In the genomic region with DNA sequence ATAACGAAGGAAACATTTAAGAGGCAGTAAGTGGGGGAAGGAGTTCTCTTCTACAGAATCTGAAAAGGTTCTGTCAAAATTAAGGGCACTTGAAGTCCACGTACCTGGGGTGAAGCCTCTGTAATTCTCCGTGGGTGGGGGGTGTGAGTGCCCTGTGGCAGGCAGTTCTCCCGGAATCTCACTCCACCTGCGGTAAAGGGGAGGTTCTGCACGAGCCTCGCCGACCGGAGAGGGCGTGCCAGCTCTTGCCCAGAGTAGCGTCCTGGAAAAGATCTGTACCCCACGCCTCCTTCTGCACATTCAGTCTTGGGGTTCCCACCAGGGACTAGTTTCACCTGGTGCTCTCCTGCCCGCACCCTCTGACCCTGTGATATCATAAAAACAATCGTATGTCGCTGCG, we compare ENCODE assay signal across 15 cellular contexts.
DNase-seq lines count a peak whose midpoint lies in the region; ATAC-seq and TF ChIP-seq lines count a peak whose summit lies in the region.
"Had no signal": no experiment of that assay in that cellular context is flagged by ENCODE, and none has a peak within 500 bp of the region (broad histone marks: within the 10 kb centered on the region; RNA-seq: fewer than 3 reads in every experiment).

No MANE protein-coding gene starts in this region.

- no peaks in the 10 kb centered on the region for H3K9me3 ChIP-seq in GM23248 (ENCODE audit: low read depth)
- H3K9me3 ChIP-seq in smooth muscle cell (replicated peaks; ENCODE audit: low read depth), result no peaks in the 10 kb centered on the region
- H3K9me3 ChIP-seq: Caco-2, Peyer's patch had no signal

- in situ Hi-C loops in GM23248 (cut with MboI) (no loop called here), GM13976 (cut with MboI; ENCODE audit: low sequenced_read_pairs, unreplicated experiment) (no loop called here)

- H3K9ac ChIP-seq in GM23248 (no peak overlapping the region), smooth muscle cell (ENCODE audit: low read depth) (no peak overlapping the region)
- H3K9ac ChIP-seq: KMS-11 had no signal

- H3K4me3 Mint-ChIP-seq in chondrocyte (ENCODE audit: unreplicated experiment), result no peak overlapping the region
- H3K4me3 Mint-ChIP-seq: CD4-positive, CD25-positive, alpha-beta regulatory T cell had no signal

- H3K27ac ChIP-seq in GM23248, result 0 out of 2 replicates have a peak overlapping the region, but pooled peaks have one; percentile 22
- H3K27ac ChIP-seq in smooth muscle cell (ENCODE audit: low read depth), result peak overlapping the region; percentile 75
- H3K27ac ChIP-seq: KMS-11, Peyer's patch had no signal

- DNase-seq in GM23248 (no peak), NCI-H2227 (lab: John Stamatoyannopoulos, UW; ENCODE audit: unreplicated experiment) (peak; percentile 76), chondrocyte (ENCODE audit: low spot score) (no peak), smooth muscle cell (lab: John Stamatoyannopoulos, UW; ENCODE audit: unreplicated experiment) (no peak), GM13976 (ENCODE audit: low spot score) (no peak), sciatic nerve (ENCODE audit: low spot score) (no peak)
- no peak for DNase-seq in activated CD4-positive, alpha-beta T cell treated with anti-CD3 and anti-CD28 coated beads, Interleukin-2, amount 50 U/mL, for 48 hours
- DNase-seq: Caco-2; CD4-positive, CD25-positive, alpha-beta regulatory T cell; NCI-H1417 treated with DMSO at 0.1 percent for 48 hours; NCI-H187 treated with DMSO at 0.1 percent for 48 hours; NCI-H446; Peyer's patch had no signal

- no peak for ATAC-seq in sciatic nerve
- ATAC-seq: Right ventricle myocardium inferior had no signal

- H2AFZ ChIP-seq in GM23248 (no peak overlapping the region), smooth muscle cell (ENCODE audit: low read depth) (no peak overlapping the region)

- H3K9me2 ChIP-seq in GM23248 (ENCODE audit: insufficient read depth), result no peaks in the 10 kb centered on the region

- peaks cover 52% of the 10 kb centered on the region for H3K36me3 Mint-ChIP-seq in chondrocyte (ENCODE audit: low read depth)
- H3K36me3 Mint-ChIP-seq: CD4-positive, CD25-positive, alpha-beta regulatory T cell had no signal

- H3K27ac Mint-ChIP-seq in chondrocyte (ENCODE audit: unreplicated experiment), result peak overlapping the region; percentile 51
- H3K27ac Mint-ChIP-seq: CD4-positive, CD25-positive, alpha-beta regulatory T cell had no signal

- H3K27me3 ChIP-seq in GM23248 (replicated peaks; ENCODE audit: insufficient read depth) (no peaks in the 10 kb centered on the region), smooth muscle cell (ENCODE audit: low read depth) (no peaks in the 10 kb centered on the region)
- H3K27me3 ChIP-seq: Peyer's patch had no signal

- H3K4me3 ChIP-seq in GM23248 (no peak overlapping the region), smooth muscle cell (no peak overlapping the region)
- H3K4me3 ChIP-seq: Peyer's patch had no signal

- H3K27me3 Mint-ChIP-seq in chondrocyte (ENCODE audit: low read depth), result no peaks in the 10 kb centered on the region
- H3K27me3 Mint-ChIP-seq: CD4-positive, CD25-positive, alpha-beta regulatory T cell had no signal

- peaks cover 91% of the 10 kb centered on the region for H3F3A ChIP-seq in GM23248 (ENCODE audit: insufficient read depth)
- H3F3A ChIP-seq in smooth muscle cell (ENCODE audit: low read depth), result peaks cover 96% of the 10 kb centered on the region

- no peak overlapping the region for H3K4me2 ChIP-seq in GM23248 (ENCODE audit: unreplicated experiment)
- H3K4me2 ChIP-seq in smooth muscle cell, result no peak overlapping the region
- H3K4me2 ChIP-seq: KMS-11 had no signal

- H3K9me3 Mint-ChIP-seq in chondrocyte (ENCODE audit: low read depth), result no peaks in the 10 kb centered on the region

- TF ChIP-seq CTCF in chondrocyte (IDR thresholded peaks at IDR 0.05) (no peak), smooth muscle cell (IDR thresholded peaks at IDR 0.05; ENCODE audit: borderline replicate concordance, insufficient read depth, poor library complexity, severe bottlenecking) (no peak), GM13976 (IDR thresholded peaks at IDR 0.05; ENCODE audit: borderline replicate concordance, control extremely low read depth, extremely low read depth, insufficient read depth, missing control alignments) (no peak)

- H3K4me1 ChIP-seq in GM23248 (ENCODE audit: insufficient read depth) (peaks cover 18% of the 10 kb centered on the region), smooth muscle cell (ENCODE audit: low read depth) (no peaks in the 10 kb centered on the region)
- H3K4me1 ChIP-seq: Caco-2, Peyer's patch had no signal

- H3K36me3 ChIP-seq in GM23248 (ENCODE audit: low read depth) (peaks cover 76% of the 10 kb centered on the region), smooth muscle cell (ENCODE audit: low read depth) (peaks cover 64% of the 10 kb centered on the region)

- intact Hi-C loops in sciatic nerve (cut with DNase I), result no loop called here

- 91 to 93% methylated on average over 16 of the region's 16 CpGs for WGBS in GM23248 (ENCODE audit: low coverage in 1 of 2, low lambda C conversion rate in 2 of 2, missing lambda C conversion rate in 2 of 2), 2 experiments
- 96% methylated on average over 16 of the region's 16 CpGs for WGBS in smooth muscle cell (ENCODE audit: low lambda C conversion rate)

- H3K79me2 ChIP-seq in GM23248 (ENCODE audit: insufficient read depth), result peaks cover 56% of the 10 kb centered on the region
- peaks cover 59% of the 10 kb centered on the region for H3K79me2 ChIP-seq in smooth muscle cell (ENCODE audit: low read depth)

- H4K20me1 ChIP-seq in GM23248 (ENCODE audit: insufficient read depth) (no peaks in the 10 kb centered on the region; the same call in 1 of the 2 replicates), smooth muscle cell (ENCODE audit: low read depth) (peaks cover 100% of the 10 kb centered on the region)

- H3K4me1 Mint-ChIP-seq in chondrocyte (ENCODE audit: low read depth), result peaks cover 12% of the 10 kb centered on the region
